9 cellular contexts compared by ENCODE assay signal in the genomic region with DNA sequence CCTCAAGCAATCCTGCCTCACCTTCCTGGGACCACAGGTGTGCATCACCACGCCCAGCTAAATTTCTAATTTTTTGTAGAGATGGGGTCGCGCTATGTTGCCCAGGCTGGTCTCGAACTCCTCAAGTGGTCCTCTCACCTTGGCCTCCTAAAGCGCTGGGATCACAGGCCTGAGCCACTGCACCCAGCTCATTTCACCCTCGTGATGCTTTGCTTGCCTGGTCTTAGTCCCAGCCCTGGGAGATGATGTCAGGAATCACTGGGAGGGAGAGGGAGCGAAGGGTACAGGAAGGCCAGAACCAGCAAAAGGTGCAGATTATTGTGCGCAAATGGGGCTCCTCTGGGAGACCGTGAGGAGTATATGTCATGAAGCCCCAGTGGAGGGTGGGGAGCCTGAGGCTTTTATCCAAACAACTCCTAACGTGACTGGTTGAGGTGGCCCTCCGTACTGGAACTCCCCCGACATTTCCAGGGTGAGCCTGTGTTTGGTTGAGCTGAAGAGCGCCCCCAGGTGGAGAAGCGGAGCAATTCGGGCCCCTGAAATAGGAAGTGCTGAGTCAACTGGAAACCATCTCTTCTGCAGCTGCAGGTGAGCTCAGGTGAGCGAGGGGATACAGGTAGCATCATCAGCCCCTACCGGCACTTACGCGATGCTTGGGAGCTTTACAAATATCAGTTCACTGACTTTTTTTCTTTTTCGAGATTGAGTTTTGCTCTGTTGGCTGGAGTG. TPM values are rescaled to one million over a fixed set of nuclear protein-coding genes. Genes with fewer than 3 reads are reported as not detected.
DNase-seq lines count a peak whose midpoint lies in the region; ATAC-seq and TF ChIP-seq lines count a peak whose summit lies in the region.
"Had no signal": no experiment of that assay in that cellular context is flagged by ENCODE, and none has a peak within 500 bp of the region (broad histone marks: within the 10 kb centered on the region; RNA-seq: fewer than 3 reads in every experiment).

No MANE protein-coding gene starts in this region.

- peaks cover 8% of the 10 kb centered on the region for H3K4me1 Mint-ChIP-seq in activated naive CD4-positive, alpha-beta T cell treated with anti-CD3 and anti-CD28 coated beads, Interleukin-2, amount 10 ng/mL, durations not matched to agents 7 days and 5 days
- peaks cover 15% of the 10 kb centered on the region for H3K4me1 Mint-ChIP-seq in endothelial cell (ENCODE audit: unreplicated experiment)

- H3K27me3 ChIP-seq in smooth muscle cell (ENCODE audit: low read depth) (no peaks in the 10 kb centered on the region), SJCRH30 (no peaks in the 10 kb centered on the region)

- DNase-seq in activated naive CD4-positive, alpha-beta T cell treated with anti-CD3 and anti-CD28 coated beads, Interleukin-2, amount 10 ng/mL, durations not matched to agents 7 days and 5 days = peak; percentile 28
- DNase-seq in activated naive CD4-positive, alpha-beta T cell (lab: John Stamatoyannopoulos, UW) = no peak
- peak; percentile 45 for DNase-seq in NAMALWA (ENCODE audit: low spot score)
- peak; percentile 41 for DNase-seq in endothelial cell (ENCODE audit: low spot score)
- no peak for DNase-seq in smooth muscle cell (lab: John Stamatoyannopoulos, UW; ENCODE audit: unreplicated experiment)
- no peak for DNase-seq in pons (ENCODE audit: low spot score)
- no peak for DNase-seq in SJCRH30

- H3K27ac ChIP-seq in smooth muscle cell (ENCODE audit: low read depth) (peak overlapping the region; percentile 99), SJCRH30 (no peak overlapping the region)
- H3K27ac ChIP-seq: coronary artery had no signal

- no peak overlapping the region for H2AFZ ChIP-seq in smooth muscle cell (ENCODE audit: low read depth)

- no peak overlapping the region for H3K27ac Mint-ChIP-seq in activated naive CD4-positive, alpha-beta T cell treated with anti-CD3 and anti-CD28 coated beads, Interleukin-2, amount 10 ng/mL, durations not matched to agents 7 days and 5 days
- H3K27ac Mint-ChIP-seq in endothelial cell (ENCODE audit: unreplicated experiment) = no peak overlapping the region

- H3K27me3 Mint-ChIP-seq in activated naive CD4-positive, alpha-beta T cell treated with anti-CD3 and anti-CD28 coated beads, Interleukin-2, amount 10 ng/mL, durations not matched to agents 7 days and 5 days = peaks cover 15% of the 10 kb centered on the region
- H3K27me3 Mint-ChIP-seq in endothelial cell (ENCODE audit: unreplicated experiment) = peaks cover 2% of the 10 kb centered on the region

- CTCF ChIA-PET in activated naive CD4-positive, alpha-beta T cell treated with anti-CD3 and anti-CD28 coated beads, Interleukin-2, amount 10 ng/mL, durations not matched to agents 7 days and 5 days (lab: Charles Lee) = interaction anchor here (0.5 to 1.6 kb wide), 4 partner anchors 8 to 42 kb away, joined by 3 to 7 read pairs (median 4); no protein-coding TSS in a partner anchor

- peak overlapping the region; percentile 80 for H3K9ac ChIP-seq in smooth muscle cell (ENCODE audit: low read depth)

- H3K4me3 Mint-ChIP-seq in activated naive CD4-positive, alpha-beta T cell treated with anti-CD3 and anti-CD28 coated beads, Interleukin-2, amount 10 ng/mL, durations not matched to agents 7 days and 5 days = no peak overlapping the region
- no peak overlapping the region for H3K4me3 Mint-ChIP-seq in endothelial cell (ENCODE audit: unreplicated experiment)

- peaks cover 4% of the 10 kb centered on the region for H3K9me3 Mint-ChIP-seq in activated naive CD4-positive, alpha-beta T cell treated with anti-CD3 and anti-CD28 coated beads, Interleukin-2, amount 10 ng/mL, durations not matched to agents 7 days and 5 days
- H3K9me3 Mint-ChIP-seq in endothelial cell (ENCODE audit: unreplicated experiment) = no peaks in the 10 kb centered on the region

- H4K20me1 ChIP-seq in smooth muscle cell (ENCODE audit: low read depth) = no peaks in the 10 kb centered on the region

- H3K4me3 ChIP-seq in smooth muscle cell = no peak overlapping the region
- H3K4me3 ChIP-seq in SJCRH30 = no peak overlapping the region
- H3K4me3 ChIP-seq: coronary artery had no signal

- ATAC-seq in GM21515 (IDR thresholded peaks at IDR 0.05; ENCODE audit: unreplicated experiment) = no peak

- WGBS in smooth muscle cell (ENCODE audit: low lambda C conversion rate) = 72% methylated on average over 20 of the region's 20 CpGs

- no peak overlapping the region for H3K4me2 ChIP-seq in smooth muscle cell

- H3K9me3 ChIP-seq in smooth muscle cell (replicated peaks; ENCODE audit: low read depth) (no peaks in the 10 kb centered on the region), SJCRH30 (replicated peaks) (peaks cover 5% of the 10 kb centered on the region; the same call in 1 of the 2 replicates)

- no peaks in the 10 kb centered on the region for H3K36me3 Mint-ChIP-seq in activated naive CD4-positive, alpha-beta T cell treated with anti-CD3 and anti-CD28 coated beads, Interleukin-2, amount 10 ng/mL, durations not matched to agents 7 days and 5 days
- H3K36me3 Mint-ChIP-seq in endothelial cell (ENCODE audit: low read depth, unreplicated experiment) = no peaks in the 10 kb centered on the region

- no peaks in the 10 kb centered on the region for H3K36me3 ChIP-seq in smooth muscle cell (ENCODE audit: low read depth)
- no peaks in the 10 kb centered on the region for H3K36me3 ChIP-seq in SJCRH30

- TF ChIP-seq CTCF in endothelial cell (IDR thresholded peaks at IDR 0.05; ENCODE audit: unreplicated experiment) = peak; percentile 91
- TF ChIP-seq CTCF in smooth muscle cell (IDR thresholded peaks at IDR 0.05; ENCODE audit: borderline replicate concordance, insufficient read depth, poor library complexity, severe bottlenecking) = peak; percentile 55

- peaks cover 19% of the 10 kb centered on the region for H3F3A ChIP-seq in smooth muscle cell (ENCODE audit: low read depth)

- H3K4me1 ChIP-seq in smooth muscle cell (ENCODE audit: low read depth) = peaks cover 9% of the 10 kb centered on the region
- peaks cover 14% of the 10 kb centered on the region for H3K4me1 ChIP-seq in SJCRH30

- H3K79me2 ChIP-seq in smooth muscle cell (ENCODE audit: low read depth) = no peaks in the 10 kb centered on the region

RNA-seq across cellular contexts. Expression of a gene that starts 41.2 kb away (rescaled TPM):
- total RNA-seq in endothelial cell (ENCODE audit: unreplicated experiment) = 86.0 TPM
- 77.5 and 86.7 TPM in 2 replicates for total RNA-seq in smooth muscle cell
- 26.7 and 29.1 TPM in 2 replicates for polyA plus RNA-seq in smooth muscle cell
- total RNA-seq in SJCRH30 (2014; rRNA removed; shearing (Covaris generic)) = 52.5 and 59.3 TPM in 2 replicates

Comparison
In these comparisons a context has a peak if more than half of its experiments do, and no peak if none do; other contexts are left out.
1. DNase-seq: peak in activated naive CD4-positive, alpha-beta T cell treated with anti-CD3 and anti-CD28 coated beads, Interleukin-2, amount 10 ng/mL, durations not matched to agents 7 days and 5 days (single experiment), NAMALWA (single experiment) and endothelial cell (single experiment); none in activated naive CD4-positive, alpha-beta T cell (0 of 4), smooth muscle cell (single experiment), pons (single experiment) and SJCRH30 (0 of 2).